In genomic region chr7:139940866-139941265, GRCh38 we compare ENCODE assay signal across 19 cellular contexts.
"Had no signal": no experiment of that assay in that cellular context is flagged by ENCODE, and none has a peak within 500 bp of the region (broad histone marks: within the 10 kb centered on the region; RNA-seq: fewer than 3 reads in every experiment).

No MANE protein-coding gene starts in this region.

- H3K27ac ChIP-seq: gastrocnemius medialis, heart right ventricle, ovary, SJSA1, tibial nerve, vagina, VCaP had no signal

- H3K4me3 ChIP-seq: gastrocnemius medialis, heart right ventricle, ovary, SJSA1, tibial nerve, vagina had no signal

- DNase-seq: activated gamma-delta T cell treated with Interleukin-2 at 50 U/mL for 16 hours; amygdala; cortex of kidney; effector CD8-positive, alpha-beta T cell; gastrocnemius medialis; heart right ventricle; kidney; left ventricle myocardium superior; ovary; stimulated activated CD4-positive, alpha-beta T cell treated with anti-CD3 and anti-CD28 coated beads, Interleukin-4, amount 100 ng/mL, for 24 hours; SW 1271; T-helper 9 cell had no signal

- H3K27ac Mint-ChIP-seq: brain had no signal

- ATAC-seq: gastrocnemius medialis, heart right ventricle, left ventricle myocardium superior had no signal

- H3K4me3 Mint-ChIP-seq: brain; central memory CD8-positive, alpha-beta T cell; neural crest cell had no signal

- H3K4me1 Mint-ChIP-seq: central memory CD8-positive, alpha-beta T cell; neural crest cell had no signal
